ENCODE assay signal across 8 cellular contexts in genomic region chr2:216034065-216034464, GRCh38. TPM values are rescaled to one million over a fixed set of nuclear protein-coding genes. Genes with fewer than 3 reads are reported as not detected.
A peak's percentile ranks its signal among the peaks of the same experiment; 100 is the strongest.
DNase-seq lines count a peak whose midpoint lies in the region; ATAC-seq and TF ChIP-seq lines count a peak whose summit lies in the region.

No MANE protein-coding gene starts in this region.

- H3K4me3 ChIP-seq in cardiac fibroblast (replicated peaks in 1 of 2; ENCODE audit: low read depth in 2 of 2, low read length in 2 of 2) = no peak overlapping the region

- no peak overlapping the region for H3K4me3 Mint-ChIP-seq in WTC11

- DNase-seq in ELF-1 (ENCODE audit: low read depth, low spot score) (peak; percentile 84), HCEC 1CT (peak; percentile 58), NCI-H1694 treated with DMSO at 0.1 percent for 48 hours (lab: John Stamatoyannopoulos, UW) (peak; percentile 63), WTC11 (ENCODE audit: low spot score) (peak; percentile 85), cardiac fibroblast (ENCODE audit: low read depth in 2 of 2) (peak; percentile 85 to 92), left colon (peak; percentile 38 to 75), posterior vena cava (ENCODE audit: low spot score) (no peak)
- peak; percentile 70 to 83 for DNase-seq in stimulated activated CD4-positive, alpha-beta T cell treated with anti-CD3 and anti-CD28 coated beads, Interleukin-4, amount 100 ng/mL, for 48 hours (ENCODE audit: low read depth in 2 of 2)

- H3K36me3 Mint-ChIP-seq in WTC11 = peaks cover 12% of the 10 kb centered on the region

- H3K4me1 Mint-ChIP-seq in WTC11 = no peaks in the 10 kb centered on the region

- CTCF ChIA-PET in WTC11 (lab: Charles Lee) = interaction anchor here (0.6 to 2.2 kb wide), 23 partner anchors 8 to 576 kb away, joined by 3 to 12 read pairs (median 3); partner anchors contain the start of genes PECR and TMEM169

- POLR2A ChIA-PET in WTC11 (lab: Charles Lee) = no interaction called here

- peak; percentile 94 for TF ChIP-seq CTCF in WTC11 (IDR thresholded peaks at IDR 0.05)
- peak; percentile 90 for TF ChIP-seq CTCF in cardiac fibroblast (IDR thresholded peaks at IDR 0.05; ENCODE audit: low read depth, low read length)

- no peaks in the 10 kb centered on the region for H3K9me3 Mint-ChIP-seq in WTC11

- H3K27me3 Mint-ChIP-seq in WTC11 (ENCODE audit: low read depth) = no peaks in the 10 kb centered on the region

- ATAC-seq in WTC11 (peak; percentile 78), left colon (peak; percentile 71)

- intact Hi-C loops in left colon (cut with DNase I, micrococcal nuclease) (no loop called here), posterior vena cava (cut with DNase I) (no loop called here)

- H3K27ac Mint-ChIP-seq in WTC11 = no peak overlapping the region

TF ChIP-seq in WTC11, 78 proteins besides CTCF, POLR2A, EP300 and RAD21:
- TF ChIP-seq MAX (CRISPR knock-in tag; IDR thresholded peaks at IDR 0.05) (no peak), ERG (CRISPR knock-in tag; IDR thresholded peaks at IDR 0.05) (no peak), NFATC4 (CRISPR knock-in tag; IDR thresholded peaks at IDR 0.05) (no peak), ATF3 (CRISPR knock-in tag; conservative IDR thresholded peaks at IDR 0.05) (no peak), ZBTB21 (CRISPR knock-in tag; IDR thresholded peaks at IDR 0.05; ENCODE audit: borderline replicate concordance) (no peak), ZSCAN18 (CRISPR knock-in tag; IDR thresholded peaks at IDR 0.05) (no peak)
- TF ChIP-seq, protein P1, sequence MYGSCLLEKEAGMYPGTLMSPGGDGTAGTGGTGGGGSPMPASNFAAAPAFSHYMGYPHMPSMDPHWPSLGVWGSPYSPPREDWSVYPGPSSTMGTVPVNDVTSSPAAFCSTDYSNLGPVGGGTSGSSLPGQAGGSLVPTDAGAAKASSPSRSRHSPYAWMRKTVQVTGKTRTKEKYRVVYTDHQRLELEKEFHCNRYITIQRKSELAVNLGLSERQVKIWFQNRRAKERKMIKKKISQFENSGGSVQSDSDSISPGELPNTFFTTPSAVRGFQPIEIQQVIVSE (CRISPR knock-in tag; IDR thresholded peaks at IDR 0.05; ENCODE audit: borderline replicate concordance) = no peak
- TF ChIP-seq, protein P2, sequence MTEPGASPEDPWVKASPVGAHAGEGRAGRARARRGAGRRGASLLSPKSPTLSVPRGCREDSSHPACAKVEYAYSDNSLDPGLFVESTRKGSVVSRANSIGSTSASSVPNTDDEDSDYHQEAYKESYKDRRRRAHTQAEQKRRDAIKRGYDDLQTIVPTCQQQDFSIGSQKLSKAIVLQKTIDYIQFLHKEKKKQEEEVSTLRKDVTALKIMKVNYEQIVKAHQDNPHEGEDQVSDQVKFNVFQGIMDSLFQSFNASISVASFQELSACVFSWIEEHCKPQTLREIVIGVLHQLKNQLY (CRISPR knock-in tag; IDR thresholded peaks at IDR 0.05) = no peak

RNA-seq across cellular contexts. Expression of gene MREG, which starts 20.7 kb away (rescaled TPM):
- total RNA-seq in WTC11 (2021) (22.4 to 23.8 TPM (median 23.0 TPM) in 3 replicates), left colon (10 to 100 TPM in 1 of 2 donors, 1 to 10 TPM in 1; 8.9 to 12.4 TPM), posterior vena cava (under 1 TPM; 0.67 to 0.74 TPM)

RNA-seq across cellular contexts. Expression of gene PECR, which starts 47.5 kb away (rescaled TPM):
- 13.9 to 21.3 TPM (median 19.6 TPM) in 3 replicates for total RNA-seq in WTC11 (2021)
- 10 to 100 TPM; 20.2 to 26.6 TPM for total RNA-seq in left colon
- 1 to 10 TPM; 3.4 to 4.5 TPM for total RNA-seq in posterior vena cava

RNA-seq across cellular contexts. Expression of gene TMEM169, which starts 47.7 kb away (rescaled TPM):
- total RNA-seq in WTC11 (2021) (1.8 to 3.5 TPM (median 3.3 TPM) in 3 replicates), left colon (under 1 TPM; 0.22 to 0.37 TPM), posterior vena cava (under 1 TPM; 0.38 to 0.51 TPM)

Comparison
In these comparisons a context has a peak if more than half of its experiments do, and no peak if none do; other contexts are left out.
1. RNA of gene MREG, which starts 20.7 kb away (total RNA-seq): 22.4 to 23.8 TPM in WTC11 and 8.9 to 12.4 TPM in left colon; 0.67 to 0.74 TPM in posterior vena cava; every median in the first group is over 4 times any median in the second.